8 cellular contexts compared by ENCODE assay signal in genomic region chr1:213051127-213051880, GRCh38. TPM values are rescaled to one million over a fixed set of nuclear protein-coding genes. Genes with fewer than 3 reads are reported as not detected.
DNase-seq lines count a peak whose midpoint lies in the region; ATAC-seq and TF ChIP-seq lines count a peak whose summit lies in the region.

Gene RPS6KC1, plus strand, starts transcription at chr1:213051241. Its CDS starts 164 bp downstream, at chr1:213051405.

- H3K4me3 Mint-ChIP-seq in HFFc6 = peak within 1 kb of the TSS; percentile 96
- H3K4me3 Mint-ChIP-seq in glutamatergic neuron (ENCODE audit: unreplicated experiment) = peak within 1 kb of the TSS; percentile 99
- peak within 1 kb of the TSS; percentile 94 for H3K4me3 Mint-ChIP-seq in osteocyte (ENCODE audit: unreplicated experiment)

- H3K4me1 ChIP-seq in thoracic aorta (ENCODE audit: control insufficient read depth in 1 of 2, low read depth in 2 of 2) = peaks cover 13 to 16% of the 10 kb centered on the region in 2 donors

- peak within 1 kb of the TSS; percentile 85 for H3K27ac Mint-ChIP-seq in HFFc6
- peak within 1 kb of the TSS; percentile 89 to 90 for H3K27ac Mint-ChIP-seq in activated naive CD4-positive, alpha-beta T cell treated with anti-CD3 and anti-CD28 coated beads, Interleukin-2, amount 50 U/mL, for 72 hours
- peak within 1 kb of the TSS; percentile 87 for H3K27ac Mint-ChIP-seq in glutamatergic neuron (ENCODE audit: unreplicated experiment)
- H3K27ac Mint-ChIP-seq in osteocyte (ENCODE audit: unreplicated experiment) = peak within 1 kb of the TSS; percentile 96

- peaks cover 57% of the 10 kb centered on the region for H3K4me1 Mint-ChIP-seq in HFFc6 (ENCODE audit: low read depth)
- peaks cover 9% of the 10 kb centered on the region for H3K4me1 Mint-ChIP-seq in glutamatergic neuron (ENCODE audit: low read depth, unreplicated experiment)
- H3K4me1 Mint-ChIP-seq in osteocyte (ENCODE audit: unreplicated experiment) = peaks cover 27% of the 10 kb centered on the region

- H3K4me3 ChIP-seq in thoracic aorta = peak within 1 kb of the TSS; percentile 98

- CTCF ChIA-PET in GM10248 (lab: Yijun Ruan, JAX) = interaction anchor here (0.7 to 2.0 kb wide), 3 partner anchors 19 to 44 kb away, joined by 3 to 8 read pairs (median 3); no protein-coding TSS in a partner anchor

- POLR2A ChIA-PET in GM10248 (lab: Yijun Ruan, JAX) = no interaction called here

- no peaks in the 10 kb centered on the region for H3K27me3 ChIP-seq in thoracic aorta (replicated peaks; ENCODE audit: insufficient read depth)

- ATAC-seq in SK-N-SH treated with all-trans-retinoic acid at 6 μM for 48 hours (peak; percentile 99), thoracic aorta (ENCODE audit: insufficient number of reproducible peaks, low FRiP score, low read depth) (peak; percentile 76)
- peak; percentile 97 to 98 for ATAC-seq in activated naive CD4-positive, alpha-beta T cell treated with anti-CD3 and anti-CD28 coated beads, Interleukin-2, amount 50 U/mL, for 72 hours

- no peak for TF ChIP-seq CTCF in GM10248 (IDR thresholded peaks at IDR 0.05; ENCODE audit: control extremely low read depth, extremely low read depth, low read depth, missing control alignments)
- peak; percentile 41 for TF ChIP-seq CTCF in HFFc6 (IDR thresholded peaks at IDR 0.05)
- TF ChIP-seq CTCF in glutamatergic neuron (IDR thresholded peaks at IDR 0.05; ENCODE audit: partially characterized antibody, unreplicated experiment) = peak; percentile 20
- peak; percentile 29 for TF ChIP-seq CTCF in osteocyte (IDR thresholded peaks at IDR 0.05)
- TF ChIP-seq CTCF in thoracic aorta (IDR thresholded peaks at IDR 0.05) = no peak

- H3K27ac ChIP-seq in thoracic aorta = peak within 1 kb of the TSS; percentile 76 to 79

- peaks cover 10% of the 10 kb centered on the region for H3K36me3 Mint-ChIP-seq in HFFc6 (ENCODE audit: low read depth)
- peaks cover 13 to 22% of the 10 kb centered on the region in 2 donors for H3K36me3 Mint-ChIP-seq in activated naive CD4-positive, alpha-beta T cell treated with anti-CD3 and anti-CD28 coated beads, Interleukin-2, amount 50 U/mL, for 72 hours
- peaks cover 8% of the 10 kb centered on the region for H3K36me3 Mint-ChIP-seq in glutamatergic neuron (ENCODE audit: unreplicated experiment)
- H3K36me3 Mint-ChIP-seq in osteocyte (ENCODE audit: unreplicated experiment) = no peaks in the 10 kb centered on the region

- H3K27me3 Mint-ChIP-seq in HFFc6 (ENCODE audit: insufficient read depth) (no peaks in the 10 kb centered on the region; the same call in 1 of the 2 replicates), glutamatergic neuron (ENCODE audit: unreplicated experiment) (peaks cover 4% of the 10 kb centered on the region), osteocyte (ENCODE audit: unreplicated experiment) (peaks cover 7% of the 10 kb centered on the region)

- DNase-seq in GM10248 (ENCODE audit: extremely low spot score) (peak; percentile 93), HFFc6 (peak; percentile 73), NAMALWA (ENCODE audit: low spot score) (peak; percentile 79), glutamatergic neuron (peak; percentile 89), osteocyte (ENCODE audit: extremely low spot score, unreplicated experiment) (peak; percentile 91), thoracic aorta (ENCODE audit: low spot score) (peak; percentile 33)
- DNase-seq in activated naive CD4-positive, alpha-beta T cell treated with anti-CD3 and anti-CD28 coated beads, Interleukin-2, amount 50 U/mL, for 72 hours (ENCODE audit: low spot score in 2 of 2) = peak; percentile 80

- H3K36me3 ChIP-seq in thoracic aorta = no peaks in the 10 kb centered on the region

- H3K9me3 Mint-ChIP-seq in HFFc6 = no peaks in the 10 kb centered on the region; the same call in 1 of the 2 replicates
- peaks cover 11 to 20% of the 10 kb centered on the region in 2 donors for H3K9me3 Mint-ChIP-seq in activated naive CD4-positive, alpha-beta T cell treated with anti-CD3 and anti-CD28 coated beads, Interleukin-2, amount 50 U/mL, for 72 hours
- peaks cover 3% of the 10 kb centered on the region for H3K9me3 Mint-ChIP-seq in glutamatergic neuron (ENCODE audit: unreplicated experiment)
- peaks cover 11% of the 10 kb centered on the region for H3K9me3 Mint-ChIP-seq in osteocyte (ENCODE audit: unreplicated experiment)

- no peaks in the 10 kb centered on the region for H3K9me3 ChIP-seq in thoracic aorta

TF ChIP-seq in SK-N-SH treated with all-trans-retinoic acid at 6 μM for 48 hours, 23 proteins besides CTCF, POLR2A, EP300 and RAD21:
- TF ChIP-seq POU6F1 (CRISPR knock-in tag; IDR thresholded peaks at IDR 0.05; ENCODE audit: borderline replicate concordance, low read depth) (0 out of 2 replicates have a peak, but pooled peaks have one; percentile 48), TCF4 (CRISPR knock-in tag; IDR thresholded peaks at IDR 0.05; ENCODE audit: borderline replicate concordance) (no peak), BACH2 (CRISPR knock-in tag; IDR thresholded peaks at IDR 0.05; ENCODE audit: borderline replicate concordance) (no peak), OSR1 (CRISPR knock-in tag; IDR thresholded peaks at IDR 0.05) (peak; percentile 78; the same call in 1 of the 2 replicates), ZC3H10 (CRISPR knock-in tag; IDR thresholded peaks at IDR 0.05) (0 out of 2 replicates have a peak, but pooled peaks have one; percentile 13), ZFP3 (CRISPR knock-in tag; IDR thresholded peaks at IDR 0.05) (peak; percentile 98), PPARA (CRISPR knock-in tag; IDR thresholded peaks at IDR 0.05; ENCODE audit: borderline replicate concordance) (no peak), GLIS3 (CRISPR knock-in tag; IDR thresholded peaks at IDR 0.05) (no peak)

RNA-seq across cellular contexts. Expression of gene RPS6KC1, which starts in this region (rescaled TPM):
- 10 to 100 TPM; 15.6 to 18.3 (median 17.3) TPM for total RNA-seq in HFFc6 (2021; fragmentation: NEBNext Ultra II Directional; extraction: Animal tissue kit (Norgen Biotek cat#: 25700))
- total RNA-seq in activated naive CD4-positive, alpha-beta T cell treated with anti-CD3 and anti-CD28 coated beads, Interleukin-2, amount 50 U/mL, for 72 hours = 10 to 100 TPM in 1 of 2 donors, 1 to 10 TPM in 1; 8.7 to 13.0 TPM
- total RNA-seq in glutamatergic neuron (ENCODE audit: unreplicated experiment) (23.9 TPM), osteocyte (19.6 and 22.8 TPM in 2 replicates), thoracic aorta (10 to 100 TPM; 20.7 to 34.1 TPM)

Comparison
In these comparisons a context has a peak if more than half of its experiments do, and no peak if none do; other contexts are left out.
1. Peak in every context shown above with its lines: DNase-seq, ATAC-seq, H3K4me3 ChIP-seq and H3K27ac ChIP-seq.
2. DNase-seq: peak in every context shown above with its lines; median percentile 93 in GM10248; 91 in osteocyte; 89 in glutamatergic neuron; 80 in activated naive CD4-positive, alpha-beta T cell treated with anti-CD3 and anti-CD28 coated beads, Interleukin-2, amount 50 U/mL, for 72 hours; 79 in NAMALWA; 73 in HFFc6; 33 in thoracic aorta.
3. CTCF ChIP-seq: peak in HFFc6 (single experiment), glutamatergic neuron (single experiment) and osteocyte (single experiment); none in GM10248 (single experiment) and thoracic aorta (single experiment).